ENCODE assay signal across 1 cellular context in genomic region chr6:43538986-43539385, GRCh38. TPM values are rescaled to one million over a fixed set of nuclear protein-coding genes. Genes with fewer than 3 reads are reported as not detected.
"Had no signal": no experiment of that assay in that cellular context is flagged by ENCODE, and none has a peak within 500 bp of the region (broad histone marks: within the 10 kb centered on the region; RNA-seq: fewer than 3 reads in every experiment).

No MANE protein-coding gene starts in this region.

RNA-seq across cellular contexts. Expression of gene LRRC73, which starts 28.8 kb away (rescaled TPM):
- polyA plus RNA-seq: GM12878 had no signal
